8 cellular contexts compared by ENCODE assay signal in genomic region chr1:208093754-208094719, GRCh38.
DNase-seq lines count a peak whose midpoint lies in the region; ATAC-seq and TF ChIP-seq lines count a peak whose summit lies in the region.

No MANE protein-coding gene starts in this region.

- TF ChIP-seq POLR2A in esophagus squamous epithelium (IDR thresholded peaks at IDR 0.05) (no peak), tibial nerve (IDR thresholded peaks at IDR 0.05) (no peak)

- H3K9me3 Mint-ChIP-seq in Caco-2 (ENCODE audit: unreplicated experiment): no peaks in the 10 kb centered on the region
- no peaks in the 10 kb centered on the region for H3K9me3 Mint-ChIP-seq in activated CD8-positive, alpha-beta memory T cell treated with anti-CD3 and anti-CD28 coated beads, Interleukin-2, amount 10 ng/mL, durations not matched to agents 7 days and 5 days (ENCODE audit: low read depth)
- H3K9me3 Mint-ChIP-seq in neural crest cell: no peaks in the 10 kb centered on the region

- H3K9me3 ChIP-seq in Caco-2 (no peaks in the 10 kb centered on the region), esophagus squamous epithelium (no peaks in the 10 kb centered on the region), tibial nerve (no peaks in the 10 kb centered on the region)

- no peaks in the 10 kb centered on the region for H3K36me3 ChIP-seq in Caco-2 (ENCODE audit: control insufficient read depth, insufficient read depth, low read length)
- no peaks in the 10 kb centered on the region for H3K36me3 ChIP-seq in H7 (replicated peaks; ENCODE audit: control insufficient read depth, insufficient read depth, low read length)
- peaks cover 0 to 99% (median 10%) of the 10 kb centered on the region in 3 donors for H3K36me3 ChIP-seq in esophagus squamous epithelium
- H3K36me3 ChIP-seq in tibial nerve: peaks cover 0 to 34% (median 0%) of the 10 kb centered on the region in 3 donors

- POLR2A ChIA-PET in Caco-2 (lab: Charles Lee): no interaction called here

- H3K4me3 Mint-ChIP-seq in Caco-2 (ENCODE audit: unreplicated experiment) (no peak overlapping the region), neural crest cell (peak overlapping the region; percentile 38)
- H3K4me3 Mint-ChIP-seq in activated CD8-positive, alpha-beta memory T cell treated with anti-CD3 and anti-CD28 coated beads, Interleukin-2, amount 10 ng/mL, durations not matched to agents 7 days and 5 days: no peak overlapping the region

- peak; percentile 70 for ATAC-seq in activated CD8-positive, alpha-beta memory T cell treated with anti-CD3 and anti-CD28 coated beads, Interleukin-2, amount 10 ng/mL, durations not matched to agents 7 days and 5 days
- ATAC-seq in GM21381 (IDR thresholded peaks at IDR 0.05; ENCODE audit: unreplicated experiment): no peak

- H3K27ac Mint-ChIP-seq in Caco-2 (ENCODE audit: unreplicated experiment) (no peak overlapping the region), neural crest cell (ENCODE audit: unreplicated experiment) (peak overlapping the region; percentile 70)
- H3K27ac Mint-ChIP-seq in activated CD8-positive, alpha-beta memory T cell treated with anti-CD3 and anti-CD28 coated beads, Interleukin-2, amount 10 ng/mL, durations not matched to agents 7 days and 5 days: no peak overlapping the region

- DNase-seq in Caco-2 (peak; percentile 74 to 77), H7 (peak; percentile 84), NCI-H345 treated with DMSO at 0.1 percent for 48 hours (lab: John Stamatoyannopoulos, UW; ENCODE audit: unreplicated experiment) (peak; percentile 5), esophagus squamous epithelium (lab: John Stamatoyannopoulos, UW) (no peak), neural crest cell (ENCODE audit: low read depth, low spot score) (peak; percentile 72), tibial nerve (ENCODE audit: low spot score in 2 of 2) (peak; percentile 47 to 80)
- peak; percentile 70 for DNase-seq in activated CD8-positive, alpha-beta memory T cell treated with anti-CD3 and anti-CD28 coated beads, Interleukin-2, amount 10 ng/mL, durations not matched to agents 7 days and 5 days

- H3K4me3 ChIP-seq in Caco-2 (ENCODE audit: low read depth, low read length) (no peak overlapping the region), H7 (ENCODE audit: insufficient read depth, low read depth, low read length) (no peak overlapping the region), esophagus squamous epithelium (no peak overlapping the region), tibial nerve (no peak overlapping the region)

- no peaks in the 10 kb centered on the region for H3K4me1 Mint-ChIP-seq in Caco-2 (ENCODE audit: low read depth, unreplicated experiment)
- no peaks in the 10 kb centered on the region for H3K4me1 Mint-ChIP-seq in activated CD8-positive, alpha-beta memory T cell treated with anti-CD3 and anti-CD28 coated beads, Interleukin-2, amount 10 ng/mL, durations not matched to agents 7 days and 5 days
- H3K4me1 Mint-ChIP-seq in neural crest cell: peaks cover 35% of the 10 kb centered on the region

- CTCF ChIA-PET in Caco-2 (lab: Charles Lee): interaction anchor here (0.9 to 1.4 kb wide), 2 partner anchors 72 to 97 kb away, joined by 4 to 9 read pairs; no protein-coding TSS in a partner anchor
- CTCF ChIA-PET in activated CD8-positive, alpha-beta memory T cell treated with anti-CD3 and anti-CD28 coated beads, Interleukin-2, amount 10 ng/mL, durations not matched to agents 7 days and 5 days (lab: Charles Lee): interaction anchor here (0.6 to 5.9 kb wide), 9 partner anchors 9 to 209 kb away, joined by 3 to 64 read pairs (median 4); partner anchors contain the start of gene PLXNA2

- H3K27ac ChIP-seq in esophagus squamous epithelium: no peak overlapping the region
- H3K27ac ChIP-seq in tibial nerve: no peak overlapping the region

- WGBS in esophagus squamous epithelium, 2 donors: 46% methylated on average over 4 of the region's 4 CpGs
- WGBS in tibial nerve, 2 donors: 48 to 59% methylated on average over 4 of the region's 4 CpGs

- no peaks in the 10 kb centered on the region for H3K27me3 Mint-ChIP-seq in Caco-2 (ENCODE audit: insufficient read depth, unreplicated experiment)
- H3K27me3 Mint-ChIP-seq in activated CD8-positive, alpha-beta memory T cell treated with anti-CD3 and anti-CD28 coated beads, Interleukin-2, amount 10 ng/mL, durations not matched to agents 7 days and 5 days: no peaks in the 10 kb centered on the region
- no peaks in the 10 kb centered on the region for H3K27me3 Mint-ChIP-seq in neural crest cell (ENCODE audit: low read depth)

- no peaks in the 10 kb centered on the region for H3K36me3 Mint-ChIP-seq in Caco-2 (ENCODE audit: insufficient read depth, unreplicated experiment)
- H3K36me3 Mint-ChIP-seq in activated CD8-positive, alpha-beta memory T cell treated with anti-CD3 and anti-CD28 coated beads, Interleukin-2, amount 10 ng/mL, durations not matched to agents 7 days and 5 days: no peaks in the 10 kb centered on the region
- H3K36me3 Mint-ChIP-seq in neural crest cell (ENCODE audit: low read depth): peaks cover 22% of the 10 kb centered on the region

- intact Hi-C loops in Caco-2 (cut with micrococcal nuclease; ENCODE audit: unreplicated experiment): loop anchor here (1.0 kb wide), 2 partner anchors 58 to 73 kb away; no protein-coding TSS in a partner anchor
- intact Hi-C loops in esophagus squamous epithelium (cut with DNase I): no loop called here

- no peak for TF ChIP-seq EP300 in tibial nerve (IDR thresholded peaks at IDR 0.05)

- H3K27me3 ChIP-seq in Caco-2 (replicated peaks; ENCODE audit: control insufficient read depth, insufficient read depth, low read length) (no peaks in the 10 kb centered on the region), H7 (ENCODE audit: control insufficient read depth, insufficient read depth, low read length) (no peaks in the 10 kb centered on the region), esophagus squamous epithelium (no peaks in the 10 kb centered on the region), tibial nerve (no peaks in the 10 kb centered on the region)

- H3K4me1 ChIP-seq in Caco-2 (no peaks in the 10 kb centered on the region), esophagus squamous epithelium (peaks cover 0 to 22% (median 12%) of the 10 kb centered on the region in 3 donors), tibial nerve (peaks cover 0 to 19% (median 5%) of the 10 kb centered on the region in 4 donors)

- TF ChIP-seq CTCF in Caco-2 (IDR thresholded peaks at IDR 0.05; ENCODE audit: insufficient read depth in 1 of 2, low read depth in 1 of 2, low read length in 1 of 2, severe bottlenecking in 1 of 2, unreplicated experiment in 1 of 2) (peak; percentile 81 to 92), esophagus squamous epithelium (IDR thresholded peaks at IDR 0.05) (peak; percentile 60 to 74 (median 62)), neural crest cell (conservative IDR thresholded peaks at IDR 0.05) (peak; percentile 76), tibial nerve (IDR thresholded peaks at IDR 0.05) (peak; percentile 59 to 79 (median 70))

- BruUV-seq in Caco-2 (replicated peaks; lab: Mats Ljungman, UMichigan): no TSS peak
